Comparison of ENCODE assay signal across 1 cellular context in the genomic region with DNA sequence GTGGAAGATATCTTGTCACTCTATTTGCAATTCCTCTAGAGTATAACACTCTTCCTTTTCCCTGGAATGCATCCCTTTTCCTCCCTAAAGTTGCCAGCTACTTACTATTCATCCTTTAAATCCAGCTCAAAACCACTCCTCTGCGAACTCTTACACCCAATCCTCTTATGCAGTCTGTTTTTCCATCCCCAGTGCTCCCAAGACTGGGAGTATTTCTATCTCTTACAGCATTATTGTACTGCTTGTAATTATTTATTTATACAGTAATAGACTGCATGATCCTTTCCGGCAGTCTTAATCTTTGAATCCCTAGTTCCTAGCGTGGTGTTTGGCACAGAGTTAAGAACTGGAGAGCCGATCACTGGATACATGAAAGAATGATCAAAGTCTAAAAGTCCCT.
TF ChIP-seq lines count a peak whose summit lies in the region.

No MANE protein-coding gene starts in this region.

TF ChIP-seq in IMR-90, 13 proteins besides CTCF, POLR2A, EP300 and RAD21 (continued from another document):
- TF ChIP-seq, protein P1, sequence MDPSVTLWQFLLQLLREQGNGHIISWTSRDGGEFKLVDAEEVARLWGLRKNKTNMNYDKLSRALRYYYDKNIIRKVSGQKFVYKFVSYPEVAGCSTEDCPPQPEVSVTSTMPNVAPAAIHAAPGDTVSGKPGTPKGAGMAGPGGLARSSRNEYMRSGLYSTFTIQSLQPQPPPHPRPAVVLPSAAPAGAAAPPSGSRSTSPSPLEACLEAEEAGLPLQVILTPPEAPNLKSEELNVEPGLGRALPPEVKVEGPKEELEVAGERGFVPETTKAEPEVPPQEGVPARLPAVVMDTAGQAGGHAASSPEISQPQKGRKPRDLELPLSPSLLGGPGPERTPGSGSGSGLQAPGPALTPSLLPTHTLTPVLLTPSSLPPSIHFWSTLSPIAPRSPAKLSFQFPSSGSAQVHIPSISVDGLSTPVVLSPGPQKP (IDR thresholded peaks at IDR 0.05; ENCODE audit: borderline replicate concordance, low read depth, low read length), result no peak
- TF ChIP-seq MAFK (IDR thresholded peaks at IDR 0.05; ENCODE audit: low read depth, low read length) (no peak), BHLHE40 (IDR thresholded peaks at IDR 0.05; ENCODE audit: low read depth, low read length) (no peak)
